ENCODE assay signal across 21 cellular contexts in the genomic region with DNA sequence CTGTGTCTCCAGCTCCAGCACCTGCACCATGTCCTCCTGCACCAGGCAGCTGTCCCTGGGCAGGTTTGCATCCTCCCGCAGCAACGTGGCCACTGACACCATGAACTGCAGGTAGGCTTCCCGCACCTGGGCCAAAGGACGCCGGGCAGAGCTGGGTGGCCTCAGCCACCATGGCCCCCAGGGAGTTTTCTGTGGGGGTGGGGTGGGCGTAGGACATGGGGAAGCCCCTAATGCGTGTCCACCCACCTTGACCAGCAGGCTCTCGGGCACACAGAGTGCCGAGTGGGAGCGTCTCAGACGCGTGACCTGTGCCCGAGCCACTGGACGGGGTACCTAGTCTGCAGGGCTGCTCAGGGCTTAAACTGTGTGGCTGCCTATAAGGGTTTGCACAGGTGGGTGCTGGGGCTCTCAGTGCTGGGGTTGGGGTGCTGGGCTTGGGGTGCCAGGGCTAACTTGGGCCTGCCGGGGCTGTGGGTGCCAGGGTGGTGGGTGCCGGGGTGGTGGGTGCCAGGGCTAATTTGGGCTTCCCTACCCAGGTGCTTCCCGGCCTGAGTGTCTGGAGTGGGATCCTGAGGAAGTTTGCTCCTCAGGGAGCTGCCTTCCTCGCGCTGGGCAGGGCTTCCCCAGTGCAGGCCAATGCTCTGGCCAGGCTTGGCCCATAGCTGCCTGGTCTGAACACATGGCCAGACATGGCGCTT. TPM values are rescaled to one million over a fixed set of nuclear protein-coding genes. Genes with fewer than 3 reads are reported as not detected.
DNase-seq lines count a peak whose midpoint lies in the region; ATAC-seq, FAIRE-seq and TF ChIP-seq lines count a peak whose summit lies in the region.
"Had no signal": no experiment of that assay in that cellular context is flagged by ENCODE, and none has a peak within 500 bp of the region (broad histone marks: within the 10 kb centered on the region; RNA-seq: fewer than 3 reads in every experiment).

No MANE protein-coding gene starts in this region.

- 88% methylated on average over 20 of the region's 20 CpGs for WGBS in right cardiac atrium
- WGBS in HepG2 (ENCODE audit: low lambda C conversion rate), result 0% methylated on average over 2 of the region's 20 CpGs

- no peaks in the 10 kb centered on the region for H3K79me2 ChIP-seq in HepG2 (ENCODE audit: insufficient read depth, low read length)

- no peaks in the 10 kb centered on the region for H3K36me3 ChIP-seq in Panc1 (ENCODE audit: control insufficient read depth, insufficient read depth, low read length)
- H3K36me3 ChIP-seq in HepG2 (replicated peaks in 1 of 2; ENCODE audit: control insufficient read depth in 1 of 2, insufficient read depth in 2 of 2, low read length in 2 of 2), result no peaks in the 10 kb centered on the region
- no peaks in the 10 kb centered on the region for H3K36me3 ChIP-seq in upper lobe of right lung

- H3K4me2 ChIP-seq in HepG2 (ENCODE audit: low read depth, low read length), result no peak overlapping the region

- H3K4me3 ChIP-seq in right cardiac atrium (ENCODE audit: low read length) (no peak overlapping the region), Panc1 (ENCODE audit: low read depth in 2 of 2, low read length in 2 of 2) (no peak overlapping the region), HepG2 (replicated peaks in 1 of 3; ENCODE audit: insufficient read depth in 1 of 3, low read depth in 2 of 3, low read length in 3 of 3) (no peak overlapping the region), upper lobe of right lung (no peak overlapping the region)

- no TSS peak for BruUV-seq in Panc1 (replicated peaks; lab: Mats Ljungman, UMichigan)
- BruUV-seq in HepG2 (replicated peaks; lab: Mats Ljungman, UMichigan), result no TSS peak

- TF ChIP-seq CTCF in Panc1 (IDR thresholded peaks at IDR 0.05), result no peak
- TF ChIP-seq CTCF in HepG2 (CRISPR knock-in tag; IDR thresholded peaks at IDR 0.05), result no peak
- no peak for TF ChIP-seq CTCF in upper lobe of right lung (IDR thresholded peaks at IDR 0.05)

- POLR2A ChIA-PET in Panc1 (lab: Charles Lee) (no interaction called here), HepG2 (lab: Yijun Ruan, JAX) (interaction anchor here (0.6 kb wide), 1 partner anchor 33 kb away, joined by 3 read pairs; no protein-coding TSS in a partner anchor)

- H3K27me3 ChIP-seq in right cardiac atrium (ENCODE audit: control insufficient read depth, insufficient read depth), result no peaks in the 10 kb centered on the region
- no peaks in the 10 kb centered on the region for H3K27me3 ChIP-seq in Panc1 (ENCODE audit: control insufficient read depth, insufficient read depth, low read length)
- peaks cover 9 to 59% of the 10 kb centered on the region in 2 experiments; a peak in 4 of 5 replicates for H3K27me3 ChIP-seq in HepG2 (ENCODE audit: control insufficient read depth in 1 of 2, insufficient read depth in 2 of 2, low read length in 2 of 2)
- peaks cover 9% of the 10 kb centered on the region for H3K27me3 ChIP-seq in upper lobe of right lung

- TF ChIP-seq RAD21 in HepG2 (CRISPR knock-in tag; IDR thresholded peaks at IDR 0.05), result no peak

- in situ Hi-C loops in Panc1 (cut with HindIII; ENCODE audit: low pct_unique_long_range_greater_than_20kb, low sequenced_read_pairs), result no loop called here
- in situ Hi-C loops in HepG2 (cut with HindIII; ENCODE audit: extremely low pct_ligation_motif_present, low pct_unique_long_range_greater_than_20kb), result no loop called here

- intact Hi-C loops in cardiac septum (cut with DNase I), result no loop called here
- intact Hi-C loops in right cardiac atrium (cut with DNase I), result no loop called here
- intact Hi-C loops in Panc1 (cut with micrococcal nuclease; ENCODE audit: unreplicated experiment), result no loop called here
- intact Hi-C loops in HepG2 (cut with micrococcal nuclease; ENCODE audit: unreplicated experiment), result no loop called here
- intact Hi-C loops in upper lobe of right lung (cut with DNase I), result no loop called here

- no peak for TF ChIP-seq POLR2A in HepG2 (IDR thresholded peaks at IDR 0.05; ENCODE audit: insufficient read depth in 1 of 2, low read depth in 2 of 2, low read length in 2 of 2)

- no peaks in the 10 kb centered on the region for H3K9me3 ChIP-seq in right cardiac atrium (ENCODE audit: control insufficient read depth, low read length)
- no peaks in the 10 kb centered on the region for H3K9me3 ChIP-seq in Panc1 (ENCODE audit: control insufficient read depth, insufficient read depth, low read depth, low read length)
- H3K9me3 ChIP-seq in HepG2 (ENCODE audit: low read length), result no peaks in the 10 kb centered on the region
- H3K9me3 ChIP-seq in upper lobe of right lung, result no peaks in the 10 kb centered on the region

- ATAC-seq in right cardiac atrium (no peak), Panc1 (peak; percentile 65), HepG2 (peak; percentile 26; the same call in 2 of the 3 replicates), upper lobe of right lung (no peak), GM18519 (IDR thresholded peaks at IDR 0.05; ENCODE audit: low FRiP score, unreplicated experiment) (no peak)

- no peak for TF ChIP-seq EP300 in HepG2 (IDR thresholded peaks at IDR 0.05; ENCODE audit: low read depth in 2 of 2, low read length in 2 of 2)
- TF ChIP-seq EP300 in HepG2 (CRISPR knock-in tag; IDR thresholded peaks at IDR 0.05; ENCODE audit: borderline replicate concordance), result no peak

- H4K20me1 ChIP-seq in HepG2 (ENCODE audit: insufficient read depth, low read length), result no peaks in the 10 kb centered on the region

- H3K4me1 ChIP-seq in right cardiac atrium (ENCODE audit: control insufficient read depth, insufficient read depth, low read length) (no peaks in the 10 kb centered on the region), Panc1 (ENCODE audit: control insufficient read depth, insufficient read depth, low read length) (no peaks in the 10 kb centered on the region), HepG2 (ENCODE audit: insufficient read depth, low read length) (no peaks in the 10 kb centered on the region), upper lobe of right lung (no peaks in the 10 kb centered on the region)

- FAIRE-seq in HepG2 (lab: Jason Lieb, UNC), result no peak
- FAIRE-seq: GM19239, H54 had no signal

- peak; percentile 60 for DNase-seq in cardiac septum (ENCODE audit: low spot score)
- DNase-seq in right cardiac atrium, result no peak
- no peak for DNase-seq in Panc1 (ENCODE audit: low read depth, low spot score)
- DNase-seq in HepG2 (ENCODE audit: low spot score), result no peak
- DNase-seq in upper lobe of right lung, result peak; percentile 56
- DNase-seq in globus pallidus (ENCODE audit: low spot score), result no peak
- DNase-seq: ACHN; AML-193; DMS53; NCI-H1105 treated with DMSO at 0.1 percent for 48 hours; NCI-H1930; NCI-H2171; NCI-H446 treated with DMSO at 0.1 percent for 48 hours; NK-92 treated with Interleukin-12 subunit alpha and Interleukin-12 subunit beta, amount 100 ng/mL, for 24 hours had no signal

- no peak overlapping the region for H3K9ac ChIP-seq in HepG2 (ENCODE audit: insufficient read depth, low read depth, low read length)

- H3K27ac ChIP-seq in right cardiac atrium (ENCODE audit: low read length) (no peak overlapping the region), Panc1 (ENCODE audit: low read length) (no peak overlapping the region), HepG2 (ENCODE audit: extremely low read length, insufficient read depth, low read length) (no peak overlapping the region), upper lobe of right lung (no peak overlapping the region)
- H3K27ac ChIP-seq: RWPE1 had no signal

- CTCF ChIA-PET in Panc1 (lab: Charles Lee), result no interaction called here
- CTCF ChIA-PET in HepG2 (lab: Yijun Ruan, JAX; ENCODE audit: low intra/inter-chr PET ratio, low total read pairs), result no interaction called here

- no peak overlapping the region for H2AFZ ChIP-seq in HepG2 (ENCODE audit: low read length)

RNA-seq across cellular contexts. Expression of gene PRXL2B, which starts 17.7 kb away (rescaled TPM):
- total RNA-seq in cardiac septum (3.4 TPM), right cardiac atrium (10 to 100 TPM in 2 of 4 donors, 1 to 10 TPM in 2; 8.0 to 11.8 (median 10.4) TPM), Panc1 (2021; ENCODE audit: unreplicated experiment) (17.0 TPM), HepG2 (2016; rRNA removed; fragmentation: Illumina TruSeq; extraction: Trizol) (14.1 and 16.8 TPM in 2 replicates), upper lobe of right lung (25.9 TPM)
- polyA plus RNA-seq in right cardiac atrium (9.3 TPM), HepG2 (2011; rRNA removed) (22.1 and 29.5 TPM in 2 replicates)
- 23.0 TPM for polyA plus RNA-seq in Panc1 (2012; ENCODE audit: insufficient read length)
- total RNA-seq in HepG2 (2016; cell fraction: cytosol; rRNA removed; fragmentation: Illumina TruSeq; extraction: Trizol; ENCODE audit: low read depth), result 3.3 and 4.6 TPM in 2 replicates
- 14.4 and 15.6 TPM in 2 replicates for total RNA-seq in HepG2 (2016; cell fraction: insoluble cytoplasmic fraction; rRNA removed; fragmentation: Illumina TruSeq; extraction: Trizol)
- 9.8 and 9.9 TPM in 2 replicates for total RNA-seq in HepG2 (2016; cell fraction: membrane; rRNA removed; fragmentation: Illumina TruSeq; extraction: Trizol)
- 8.9 and 10.7 TPM in 2 replicates for total RNA-seq in HepG2 (2016; cell fraction: nucleus; rRNA removed; fragmentation: Illumina TruSeq; extraction: Trizol)
- polyA plus RNA-seq in HepG2 (2011; cell fraction: cytosol; rRNA removed), result 24.7 and 29.1 TPM in 2 replicates
- 72.9 and 75.2 TPM in 2 replicates for polyA plus RNA-seq in HepG2 (2011; cell fraction: nucleus; rRNA removed)
- 22.4 and 26.9 TPM in 2 replicates for polyA plus RNA-seq in HepG2 (2012)
- 4.6 and 4.8 TPM in 2 replicates for polyA plus RNA-seq in HepG2 (2016; cell fraction: cytosol; fragmentation: Illumina TruSeq; extraction: Trizol; ENCODE audit: low read depth)
- 20.7 and 24.0 TPM in 2 replicates for polyA plus RNA-seq in HepG2 (2016; cell fraction: insoluble cytoplasmic fraction; fragmentation: Illumina TruSeq; extraction: Trizol; ENCODE audit: low read depth)
- 11.7 and 12.0 TPM in 2 replicates for polyA plus RNA-seq in HepG2 (2016; cell fraction: membrane; fragmentation: Illumina TruSeq; extraction: Trizol; ENCODE audit: low read depth)
- 24.3 and 25.8 TPM in 2 replicates for polyA plus RNA-seq in HepG2 (2016; cell fraction: nucleus; fragmentation: Illumina TruSeq; extraction: Trizol; ENCODE audit: insufficient read depth, low read depth)
- 3.8 and 32.9 TPM in 2 replicates for polyA minus RNA-seq in HepG2 (2011; rRNA and poly(A)+ RNA removed; ENCODE audit: low replicate concordance)
- polyA minus RNA-seq in HepG2 (2011; cell fraction: cytosol; rRNA and poly(A)+ RNA removed), result 16.2 and 16.4 TPM in 2 replicates
- 5.8 and 7.5 TPM in 2 replicates for polyA minus RNA-seq in HepG2 (2011; cell fraction: nucleus; rRNA and poly(A)+ RNA removed)

RNA-seq across cellular contexts. Expression of gene MMEL1, which starts 28.5 kb away (rescaled TPM):
- total RNA-seq in cardiac septum (not detected), right cardiac atrium (1 to 10 TPM in 1 of 4 donors, under 1 TPM in 3; 0.32 to 1.5 (median 0.83) TPM), Panc1 (2021; ENCODE audit: unreplicated experiment) (0.46 TPM), HepG2 (2016; rRNA removed; fragmentation: Illumina TruSeq; extraction: Trizol) (not detected in 2 replicates), upper lobe of right lung (3.2 TPM)
- polyA plus RNA-seq in right cardiac atrium (1.7 TPM), HepG2 (2011; rRNA removed) (0.48 and 1.6 TPM in 2 replicates)
- 10.4 TPM for polyA plus RNA-seq in Panc1 (2012; ENCODE audit: insufficient read length)
- total RNA-seq in HepG2 (2016; cell fraction: cytosol; rRNA removed; fragmentation: Illumina TruSeq; extraction: Trizol; ENCODE audit: low read depth), result not detected in 2 replicates
- not detected in 2 replicates for total RNA-seq in HepG2 (2016; cell fraction: insoluble cytoplasmic fraction; rRNA removed; fragmentation: Illumina TruSeq; extraction: Trizol)
- not detected in 2 replicates for total RNA-seq in HepG2 (2016; cell fraction: membrane; rRNA removed; fragmentation: Illumina TruSeq; extraction: Trizol)
- total RNA-seq in HepG2 (2016; cell fraction: nucleus; rRNA removed; fragmentation: Illumina TruSeq; extraction: Trizol), result not detected in 2 replicates
- 0.54 and 0.78 TPM in 2 replicates for polyA plus RNA-seq in HepG2 (2011; cell fraction: cytosol; rRNA removed)
- polyA plus RNA-seq in HepG2 (2011; cell fraction: nucleus; rRNA removed), result 3.3 and 4.7 TPM in 2 replicates
- 0.37 and 0.43 TPM in 2 replicates for polyA plus RNA-seq in HepG2 (2012)
- not detected in 2 replicates for polyA plus RNA-seq in HepG2 (2016; cell fraction: cytosol; fragmentation: Illumina TruSeq; extraction: Trizol; ENCODE audit: low read depth)
- not detected in 2 replicates for polyA plus RNA-seq in HepG2 (2016; cell fraction: insoluble cytoplasmic fraction; fragmentation: Illumina TruSeq; extraction: Trizol; ENCODE audit: low read depth)
- not detected in 2 replicates for polyA plus RNA-seq in HepG2 (2016; cell fraction: membrane; fragmentation: Illumina TruSeq; extraction: Trizol; ENCODE audit: low read depth)
- polyA plus RNA-seq in HepG2 (2016; cell fraction: nucleus; fragmentation: Illumina TruSeq; extraction: Trizol; ENCODE audit: insufficient read depth, low read depth), result not detected in 2 replicates
- polyA minus RNA-seq in HepG2 (2011; rRNA and poly(A)+ RNA removed; ENCODE audit: low replicate concordance), result 0.72 TPM in 1 of 2 replicates, not detected in the other
- polyA minus RNA-seq in HepG2 (2011; cell fraction: cytosol; rRNA and poly(A)+ RNA removed), result 1.3 TPM in 1 of 2 replicates, not detected in the other
- 0.39 and 0.62 TPM in 2 replicates for polyA minus RNA-seq in HepG2 (2011; cell fraction: nucleus; rRNA and poly(A)+ RNA removed)
- total RNA-seq: LHCN-M2, OCI-LY7, SK-MEL-5 had no signal

RNA-seq across cellular contexts. Expression of gene TNFRSF14, which starts 48.1 kb away (rescaled TPM):
- 13.8 TPM for total RNA-seq in cardiac septum
- 10 to 100 TPM; 17.6 to 25.5 (median 21.8) TPM for total RNA-seq in right cardiac atrium
- 27.6 TPM for polyA plus RNA-seq in right cardiac atrium
- total RNA-seq in Panc1 (2021; ENCODE audit: unreplicated experiment), result 20.1 TPM
- polyA plus RNA-seq in Panc1 (2012; ENCODE audit: insufficient read length), result 14.8 TPM
- 6.2 and 11.9 TPM in 2 replicates for total RNA-seq in HepG2 (2016; rRNA removed; fragmentation: Illumina TruSeq; extraction: Trizol)
- total RNA-seq in HepG2 (2016; cell fraction: cytosol; rRNA removed; fragmentation: Illumina TruSeq; extraction: Trizol; ENCODE audit: low read depth), result 7.1 and 8.0 TPM in 2 replicates
- total RNA-seq in HepG2 (2016; cell fraction: insoluble cytoplasmic fraction; rRNA removed; fragmentation: Illumina TruSeq; extraction: Trizol), result 5.5 and 13.2 TPM in 2 replicates
- 10.5 and 12.4 TPM in 2 replicates for total RNA-seq in HepG2 (2016; cell fraction: membrane; rRNA removed; fragmentation: Illumina TruSeq; extraction: Trizol)
- 11.2 and 11.3 TPM in 2 replicates for total RNA-seq in HepG2 (2016; cell fraction: nucleus; rRNA removed; fragmentation: Illumina TruSeq; extraction: Trizol)
- polyA plus RNA-seq in HepG2 (2011; rRNA removed), result 49.9 and 70.7 TPM in 2 replicates
- polyA plus RNA-seq in HepG2 (2011; cell fraction: cytosol; rRNA removed), result 24.2 and 35.1 TPM in 2 replicates
- 534 and 601 TPM in 2 replicates for polyA plus RNA-seq in HepG2 (2011; cell fraction: nucleus; rRNA removed)
- 20.3 and 22.1 TPM in 2 replicates for polyA plus RNA-seq in HepG2 (2012)
- polyA plus RNA-seq in HepG2 (2016; cell fraction: cytosol; fragmentation: Illumina TruSeq; extraction: Trizol; ENCODE audit: low read depth), result 6.2 and 6.4 TPM in 2 replicates
- 5.6 and 7.2 TPM in 2 replicates for polyA plus RNA-seq in HepG2 (2016; cell fraction: insoluble cytoplasmic fraction; fragmentation: Illumina TruSeq; extraction: Trizol; ENCODE audit: low read depth)
- 9.0 and 10.4 TPM in 2 replicates for polyA plus RNA-seq in HepG2 (2016; cell fraction: membrane; fragmentation: Illumina TruSeq; extraction: Trizol; ENCODE audit: low read depth)
- 35.7 and 39.2 TPM in 2 replicates for polyA plus RNA-seq in HepG2 (2016; cell fraction: nucleus; fragmentation: Illumina TruSeq; extraction: Trizol; ENCODE audit: insufficient read depth, low read depth)
- polyA minus RNA-seq in HepG2 (2011; rRNA and poly(A)+ RNA removed; ENCODE audit: low replicate concordance), result 0.61 and 40.6 TPM in 2 replicates
- polyA minus RNA-seq in HepG2 (2011; cell fraction: cytosol; rRNA and poly(A)+ RNA removed), result 12.6 and 13.8 TPM in 2 replicates
- 32.2 and 34.3 TPM in 2 replicates for polyA minus RNA-seq in HepG2 (2011; cell fraction: nucleus; rRNA and poly(A)+ RNA removed)
- 133 TPM for total RNA-seq in upper lobe of right lung

Comparison
In these comparisons a context has a peak if more than half of its experiments do, and no peak if none do; other contexts are left out.
1. DNase-seq: peak in cardiac septum (single experiment) and upper lobe of right lung (single experiment); none in right cardiac atrium (0 of 3), Panc1 (single experiment), HepG2 (single experiment) and globus pallidus (single experiment).
2. ATAC-seq: peak in Panc1 (single experiment) and HepG2 (single experiment); none in right cardiac atrium (0 of 2), upper lobe of right lung (single experiment) and GM18519 (single experiment).